ENCODE assay signal across 28 cellular contexts in the genomic region with DNA sequence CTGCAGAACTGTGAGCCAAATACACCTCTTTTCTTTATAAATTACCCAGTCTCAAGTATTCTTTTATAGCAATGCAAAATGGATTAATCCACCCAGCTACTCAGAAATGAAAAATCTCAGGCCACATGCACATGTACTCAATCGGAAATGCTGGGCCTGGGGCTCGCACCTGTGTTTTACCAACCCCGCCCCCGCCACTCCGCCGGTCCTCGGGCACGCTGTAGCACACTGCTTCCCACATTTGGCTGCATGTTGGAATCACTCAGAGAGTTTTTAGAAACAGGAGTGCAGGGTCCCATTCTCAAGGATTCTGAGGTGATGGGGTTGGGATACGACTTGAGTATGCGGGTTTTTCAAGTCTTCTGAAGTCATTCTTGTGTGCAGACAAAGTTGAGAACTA.
"Had no signal": no experiment of that assay in that cellular context is flagged by ENCODE, and none has a peak within 500 bp of the region (broad histone marks: within the 10 kb centered on the region; RNA-seq: fewer than 3 reads in every experiment).

No MANE protein-coding gene starts in this region.

- ATAC-seq: stimulated activated effector memory CD8-positive, alpha-beta T cell treated with anti-CD3 and anti-CD28 coated beads, Interleukin-12 subunit alpha, Interleukin-12 subunit beta, amount 100 ng/mL, for 72 hours; stimulated activated memory B cell treated with anti-CD40 and anti-IgM and Interleukin-4, amounts not matched to agents 10 μg/mL and 1 μg/mL and 100 μg/mL, for 72 hours; stimulated activated naive B cell treated with anti-CD40 and anti-IgM and Interleukin-4, amounts not matched to agents 10 μg/mL and 1 μg/mL and 100 μg/mL, for 72 hours; stimulated activated naive CD8-positive, alpha-beta T cell treated with anti-CD3 and anti-CD28 coated beads, Interleukin-15, Interleukin-2, amounts not matched to agents 100 U/mL and 50 U/mL, for 24 hours; upper lobe of right lung had no signal

- H3K36me3 Mint-ChIP-seq: stimulated activated effector memory CD8-positive, alpha-beta T cell treated with anti-CD3 and anti-CD28 coated beads, Interleukin-12 subunit alpha, Interleukin-12 subunit beta, amount 100 ng/mL, for 72 hours; stimulated activated memory B cell treated with anti-CD40 and anti-IgM and Interleukin-4, amounts not matched to agents 10 μg/mL and 1 μg/mL and 100 μg/mL, for 72 hours; stimulated activated naive B cell treated with anti-CD40 and anti-IgM and Interleukin-4, amounts not matched to agents 10 μg/mL and 1 μg/mL and 100 μg/mL, for 72 hours; type B pancreatic cell had no signal

- H3K4me1 ChIP-seq: stomach, suprapubic skin, testis, tibial artery, tibial nerve, transverse colon, upper lobe of left lung, upper lobe of right lung, uterus, vagina had no signal

- H3K27me3 ChIP-seq: testis, thyroid gland, transverse colon, upper lobe of left lung, uterus, vagina had no signal

- H3K27ac Mint-ChIP-seq: stimulated activated effector memory CD8-positive, alpha-beta T cell treated with anti-CD3 and anti-CD28 coated beads, Interleukin-12 subunit alpha, Interleukin-12 subunit beta, amount 100 ng/mL, for 72 hours; stimulated activated memory B cell treated with anti-CD40 and anti-IgM and Interleukin-4, amounts not matched to agents 10 μg/mL and 1 μg/mL and 100 μg/mL, for 72 hours; stimulated activated naive B cell treated with anti-CD40 and anti-IgM and Interleukin-4, amounts not matched to agents 10 μg/mL and 1 μg/mL and 100 μg/mL, for 72 hours; stimulated activated naive CD8-positive, alpha-beta T cell treated with anti-CD3 and anti-CD28 coated beads, Interleukin-15, Interleukin-2, amounts not matched to agents 100 ng/mL and 50 ng/mL, for 24 hours; type B pancreatic cell had no signal

- H3K4me3 ChIP-seq: stomach, suprapubic skin, testis, thoracic aorta, thyroid gland, tibial artery, tibial nerve, transverse colon, upper lobe of left lung, upper lobe of right lung, uterus, vagina had no signal

- H3K9me3 ChIP-seq: stomach, suprapubic skin, testis, thoracic aorta, thyroid gland, tibial artery, tibial nerve, transverse colon, upper lobe of left lung, upper lobe of right lung, uterus, vagina had no signal

- H3K27ac ChIP-seq: stomach, suprapubic skin, testis, thoracic aorta, thyroid gland, tibial artery, tibial nerve, transverse colon, upper lobe of left lung, upper lobe of right lung, uterus, vagina had no signal

- DNase-seq: stimulated activated CD4-positive, alpha-beta T cell treated with anti-CD3 and anti-CD28 coated beads, Interleukin-2, amount 100 ng/mL, for 48 hours; stimulated activated CD4-positive, alpha-beta T cell treated with anti-CD3 and anti-CD28 coated beads, Interleukin-4, amount 100 ng/mL, for 1 hour; stimulated activated CD4-positive, alpha-beta T cell treated with anti-CD3 and anti-CD28 coated beads, Interleukin-4, amount 100 ng/mL, for 24 hours; stimulated activated CD4-positive, alpha-beta T cell treated with anti-CD3 and anti-CD28 coated beads, Interleukin-4, amount 100 ng/mL, for 4 hours; stimulated activated CD8-positive, alpha-beta memory T cell treated with anti-CD3 and anti-CD28 coated beads, Interleukin-4, amount 100 ng/mL, for 48 hours; stimulated activated naive B cell treated with anti-CD40 and anti-IgM and Interleukin-4, amounts not matched to agents 10 μg/mL and 1 μg/mL and 100 μg/mL, for 72 hours; stimulated activated naive CD4-positive, alpha-beta T cell; stimulated activated naive CD4-positive, alpha-beta T cell treated with Interleukin-2 at 50 U/mL for 16 hours; stimulated activated naive CD8-positive, alpha-beta T cell treated with anti-CD3 and anti-CD28 coated beads, Interleukin-15, Interleukin-2, amounts not matched to agents 100 U/mL and 50 U/mL, for 24 hours; stomach; substantia nigra; testis; thyroid gland; tibial artery; transverse colon; trophoblast cell; upper lobe of right lung; uterus had no signal

- H3K27me3 Mint-ChIP-seq: stimulated activated memory B cell treated with anti-CD40 and anti-IgM and Interleukin-4, amounts not matched to agents 10 μg/mL and 1 μg/mL and 100 μg/mL, for 72 hours had no signal

- H3K4me3 Mint-ChIP-seq: stimulated activated effector memory CD8-positive, alpha-beta T cell treated with anti-CD3 and anti-CD28 coated beads, Interleukin-12 subunit alpha, Interleukin-12 subunit beta, amount 100 ng/mL, for 72 hours; stimulated activated memory B cell treated with anti-CD40 and anti-IgM and Interleukin-4, amounts not matched to agents 10 μg/mL and 1 μg/mL and 100 μg/mL, for 72 hours; stimulated activated naive B cell treated with anti-CD40 and anti-IgM and Interleukin-4, amounts not matched to agents 10 μg/mL and 1 μg/mL and 100 μg/mL, for 72 hours; stimulated activated naive CD8-positive, alpha-beta T cell treated with anti-CD3 and anti-CD28 coated beads, Interleukin-15, Interleukin-2, amounts not matched to agents 100 ng/mL and 50 ng/mL, for 24 hours; type B pancreatic cell had no signal

- H3K36me3 ChIP-seq: stomach, suprapubic skin, thoracic aorta, thyroid gland, tibial artery, tibial nerve, transverse colon, upper lobe of left lung, upper lobe of right lung, uterus, vagina had no signal

- H3K9me3 Mint-ChIP-seq: stimulated activated memory B cell treated with anti-CD40 and anti-IgM and Interleukin-4, amounts not matched to agents 10 μg/mL and 1 μg/mL and 100 μg/mL, for 72 hours; stimulated activated naive CD8-positive, alpha-beta T cell treated with anti-CD3 and anti-CD28 coated beads, Interleukin-15, Interleukin-2, amounts not matched to agents 100 ng/mL and 50 ng/mL, for 24 hours; type B pancreatic cell had no signal

- FAIRE-seq: urothelium cell line had no signal

- H3K4me1 Mint-ChIP-seq: stimulated activated effector memory CD8-positive, alpha-beta T cell treated with anti-CD3 and anti-CD28 coated beads, Interleukin-12 subunit alpha, Interleukin-12 subunit beta, amount 100 ng/mL, for 72 hours; stimulated activated memory B cell treated with anti-CD40 and anti-IgM and Interleukin-4, amounts not matched to agents 10 μg/mL and 1 μg/mL and 100 μg/mL, for 72 hours had no signal
